ENCODE assay signal across 8 cellular contexts in the genomic region with DNA sequence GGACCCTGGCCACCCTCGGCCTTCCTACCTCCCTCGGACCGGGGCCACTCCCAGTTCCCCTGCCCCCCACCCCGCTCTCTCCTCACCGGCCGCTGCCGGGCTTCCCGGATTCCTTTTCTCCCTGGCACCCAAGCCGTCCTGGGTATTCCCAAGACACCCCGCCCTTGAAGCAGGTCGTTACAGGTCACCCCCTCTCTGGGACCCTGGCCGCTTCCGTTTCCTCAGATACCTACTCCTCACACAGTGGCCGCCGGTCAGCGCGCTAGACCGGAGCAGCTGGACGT. TPM values are rescaled to one million over a fixed set of nuclear protein-coding genes. Genes with fewer than 3 reads are reported as not detected.
DNase-seq lines count a peak whose midpoint lies in the region; ATAC-seq and TF ChIP-seq lines count a peak whose summit lies in the region.

No MANE protein-coding gene starts in this region.

- peaks cover 8 to 50% (median 32%) of the 10 kb centered on the region in 4 donors for H3K4me1 Mint-ChIP-seq in CD4-positive, CD25-positive, alpha-beta regulatory T cell
- H3K4me1 Mint-ChIP-seq in activated CD4-positive, alpha-beta memory T cell treated with anti-CD3 and anti-CD28 coated beads, Interleukin-2, amount 10 ng/mL, durations not matched to agents 7 days and 5 days, result peaks cover 40% of the 10 kb centered on the region

- no peaks in the 10 kb centered on the region for H3K9me3 ChIP-seq in CD4-positive, CD25-positive, alpha-beta regulatory T cell (ENCODE audit: control insufficient read depth in 2 of 2, low read length in 2 of 2)
- H3K9me3 ChIP-seq in HCT116 (ENCODE audit: control insufficient read depth in 1 of 2, insufficient read depth in 1 of 2, low read depth in 1 of 2, low read length in 2 of 2) (no peaks in the 10 kb centered on the region), sigmoid colon (no peaks in the 10 kb centered on the region)

- peaks cover 35% of the 10 kb centered on the region for H3K4me1 ChIP-seq in CD4-positive, CD25-positive, alpha-beta regulatory T cell (ENCODE audit: control insufficient read depth, insufficient read depth, low read length, poor library complexity, severe bottlenecking)
- H3K4me1 ChIP-seq in HCT116 (ENCODE audit: control insufficient read depth in 1 of 2, insufficient read depth in 2 of 2, low read length in 2 of 2), result peaks cover 6 to 19% of the 10 kb centered on the region in 2 experiments; a peak in 3 of 4 replicates
- peaks cover 0 to 72% (median 50%) of the 10 kb centered on the region in 4 donors for H3K4me1 ChIP-seq in sigmoid colon

- intact Hi-C loops in HCT116 (cut with micrococcal nuclease), result no loop called here
- intact Hi-C loops in head of caudate nucleus (cut with DNase I), result no loop called here
- intact Hi-C loops in sigmoid colon (cut with DNase I), result loop anchor here (5.0 kb wide), 1 partner anchor 236 kb away; no protein-coding TSS in a partner anchor

- peak overlapping the region; percentile 81 for H3K9ac ChIP-seq in HCT116 (ENCODE audit: low read length)

- H3K9me3 Mint-ChIP-seq in CD4-positive, CD25-positive, alpha-beta regulatory T cell, result no peaks in the 10 kb centered on the region
- no peaks in the 10 kb centered on the region for H3K9me3 Mint-ChIP-seq in activated CD4-positive, alpha-beta memory T cell treated with anti-CD3 and anti-CD28 coated beads, Interleukin-2, amount 10 ng/mL, durations not matched to agents 7 days and 5 days

- H3K4me3 Mint-ChIP-seq in CD4-positive, CD25-positive, alpha-beta regulatory T cell, result peak overlapping the region; percentile 96 to 100 (median 99)
- peak overlapping the region; percentile 91 for H3K4me3 Mint-ChIP-seq in activated CD4-positive, alpha-beta memory T cell treated with anti-CD3 and anti-CD28 coated beads, Interleukin-2, amount 10 ng/mL, durations not matched to agents 7 days and 5 days

- ATAC-seq in CD4-positive, CD25-positive, alpha-beta regulatory T cell (ENCODE audit: low read depth in 2 of 2), result no peak
- ATAC-seq in HCT116 (peak; percentile 5), HG02610 (IDR thresholded peaks at IDR 0.05; ENCODE audit: unreplicated experiment) (no peak)

- H3K36me3 Mint-ChIP-seq in CD4-positive, CD25-positive, alpha-beta regulatory T cell, result no peaks in the 10 kb centered on the region
- peaks cover 9% of the 10 kb centered on the region for H3K36me3 Mint-ChIP-seq in activated CD4-positive, alpha-beta memory T cell treated with anti-CD3 and anti-CD28 coated beads, Interleukin-2, amount 10 ng/mL, durations not matched to agents 7 days and 5 days (ENCODE audit: low read depth)

- H3K27ac Mint-ChIP-seq in CD4-positive, CD25-positive, alpha-beta regulatory T cell, result peak overlapping the region in 2 of 3 donors; percentile 97 to 98
- peak overlapping the region; percentile 81 for H3K27ac Mint-ChIP-seq in activated CD4-positive, alpha-beta memory T cell treated with anti-CD3 and anti-CD28 coated beads, Interleukin-2, amount 10 ng/mL, durations not matched to agents 7 days and 5 days

- no peaks in the 10 kb centered on the region for H3K27me3 ChIP-seq in CD4-positive, CD25-positive, alpha-beta regulatory T cell (ENCODE audit: control insufficient read depth, insufficient read depth, low read length)
- H3K27me3 ChIP-seq in HCT116 (ENCODE audit: insufficient read depth, low read length) (no peaks in the 10 kb centered on the region), sigmoid colon (no peaks in the 10 kb centered on the region)

- peak overlapping the region; percentile 74 for H3K27ac ChIP-seq in CD4-positive, CD25-positive, alpha-beta regulatory T cell (ENCODE audit: insufficient read depth, low read length, poor library complexity, severe bottlenecking)
- H3K27ac ChIP-seq in HCT116 (ENCODE audit: low read depth, low read length) (peak overlapping the region; percentile 62), sigmoid colon (peak overlapping the region; percentile 97 to 98 (median 98))

- no peak for DNase-seq in CD4-positive, CD25-positive, alpha-beta regulatory T cell
- DNase-seq in HCT116 (ENCODE audit: low read depth, low spot score), result no peak
- peak; percentile 30 for DNase-seq in activated CD4-positive, alpha-beta memory T cell treated with anti-CD3 and anti-CD28 coated beads, Interleukin-2, amount 10 ng/mL, durations not matched to agents 7 days and 5 days
- DNase-seq in head of caudate nucleus, result peak in 22 of 42 donors; percentile 11 to 61 (median 37)
- no peak for DNase-seq in sigmoid colon
- no peak for DNase-seq in T-helper 9 cell
- DNase-seq in pons (ENCODE audit: low spot score), result no peak

- BruUV-seq in HCT116 (replicated peaks; lab: Mats Ljungman, UMichigan), result no TSS peak

- H3K4me2 ChIP-seq in HCT116 (ENCODE audit: low read length), result peak overlapping the region; percentile 88

- TF ChIP-seq RAD21 in HCT116 (IDR thresholded peaks at IDR 0.05; ENCODE audit: low read depth), result no peak

- no peaks in the 10 kb centered on the region for H3K9me2 ChIP-seq in HCT116 (ENCODE audit: insufficient read depth)

- no peaks in the 10 kb centered on the region for H4K20me1 ChIP-seq in HCT116 (ENCODE audit: insufficient read depth)

- CTCF ChIA-PET in HCT116 (lab: Charles Lee), result interaction anchor here (1.3 kb wide), 1 partner anchor 163 kb away, joined by 11 read pairs; no protein-coding TSS in a partner anchor
- CTCF ChIA-PET in activated CD4-positive, alpha-beta memory T cell treated with anti-CD3 and anti-CD28 coated beads, Interleukin-2, amount 10 ng/mL, durations not matched to agents 7 days and 5 days (lab: Charles Lee), result interaction anchor here (2.5 to 4.3 kb wide), 2 partner anchors 14 to 163 kb away, joined by 9 to 33 read pairs; no protein-coding TSS in a partner anchor

- H3K4me3 ChIP-seq in CD4-positive, CD25-positive, alpha-beta regulatory T cell (ENCODE audit: low read depth, low read length), result peak overlapping the region; percentile 86
- H3K4me3 ChIP-seq in HCT116 (replicated peaks in 1 of 2; ENCODE audit: low read depth in 1 of 2, low read length in 2 of 2), result peak overlapping the region; percentile 88 to 90
- H3K4me3 ChIP-seq in sigmoid colon, result peak overlapping the region; percentile 98 to 100 (median 100)

- H2AFZ ChIP-seq in HCT116 (ENCODE audit: low read depth, low read length, poor library complexity, severe bottlenecking), result no peak overlapping the region

- TF ChIP-seq EP300 in sigmoid colon (IDR thresholded peaks at IDR 0.05), result no peak

- no peaks in the 10 kb centered on the region for H3K27me3 Mint-ChIP-seq in CD4-positive, CD25-positive, alpha-beta regulatory T cell
- no peaks in the 10 kb centered on the region for H3K27me3 Mint-ChIP-seq in activated CD4-positive, alpha-beta memory T cell treated with anti-CD3 and anti-CD28 coated beads, Interleukin-2, amount 10 ng/mL, durations not matched to agents 7 days and 5 days

- RAD21 ChIA-PET in HCT116 (lab: Charles Lee; ENCODE audit: low non-redundant PET in 1 of 2, low total read pairs in 2 of 2, uncharacterized antibody in 2 of 2, unreplicated experiment in 2 of 2), result no interaction called here

- WGBS in sigmoid colon, 2 donors, result 0 to 1% methylated on average over 19 of the region's 19 CpGs

- peaks cover 44% of the 10 kb centered on the region for H3K79me2 ChIP-seq in HCT116 (ENCODE audit: insufficient read depth, low read length)

- H3K36me3 ChIP-seq in CD4-positive, CD25-positive, alpha-beta regulatory T cell (ENCODE audit: control insufficient read depth, insufficient read depth, low read length), result no peaks in the 10 kb centered on the region
- H3K36me3 ChIP-seq in HCT116 (ENCODE audit: control insufficient read depth in 1 of 2, insufficient read depth in 2 of 2, low read length in 2 of 2), result no peaks in the 10 kb centered on the region
- no peaks in the 10 kb centered on the region for H3K36me3 ChIP-seq in sigmoid colon

- no peak for TF ChIP-seq POLR2A in HCT116 (IDR thresholded peaks at IDR 0.05; ENCODE audit: borderline replicate concordance, extremely low read depth, insufficient read depth, insufficient read length)
- TF ChIP-seq POLR2A in sigmoid colon (IDR thresholded peaks at IDR 0.05), result no peak

- POLR2A ChIA-PET in HCT116 (lab: Charles Lee), result interaction anchor here (1.2 to 1.5 kb wide), 2 partner anchors 8 to 14 kb away, joined by 7 to 12 read pairs; no protein-coding TSS in a partner anchor
- POLR2A ChIA-PET in activated CD4-positive, alpha-beta memory T cell treated with anti-CD3 and anti-CD28 coated beads, Interleukin-2, amount 10 ng/mL, durations not matched to agents 7 days and 5 days (lab: Charles Lee), result interaction anchor here (1.0 to 3.1 kb wide), 5 partner anchors 14 to 399 kb away, joined by 3 to 21 read pairs (median 8); a partner anchor contains a TSS

- TF ChIP-seq CTCF in HCT116 (IDR thresholded peaks at IDR 0.05 in 2 of 3, conservative IDR thresholded peaks at IDR 0.05 in 1 of 3; ENCODE audit: borderline replicate concordance in 1 of 3, insufficient read depth in 1 of 3, low read depth in 2 of 3, low read length in 2 of 3), result no peak
- TF ChIP-seq CTCF in sigmoid colon (IDR thresholded peaks at IDR 0.05), result no peak

TF ChIP-seq in HCT116, 20 proteins besides CTCF, POLR2A, EP300 and RAD21:
- no peak for TF ChIP-seq JUND (IDR thresholded peaks at IDR 0.05)
- TF ChIP-seq EGR1 (IDR thresholded peaks at IDR 0.05; ENCODE audit: low read depth), result no peak
- TF ChIP-seq ZNF274 (IDR thresholded peaks at IDR 0.05; ENCODE audit: low read depth, low read length), result no peak
- TF ChIP-seq SIN3A (IDR thresholded peaks at IDR 0.05; ENCODE audit: low read depth), result 0 out of 2 replicates have a peak, but pooled peaks have one; percentile 29
- no peak for TF ChIP-seq SP1 (IDR thresholded peaks at IDR 0.05; ENCODE audit: low read depth)

RNA-seq across cellular contexts. Expression of a gene that starts 0.5 kb away (rescaled TPM):
- total RNA-seq in CD4-positive, CD25-positive, alpha-beta regulatory T cell, result 53.2 TPM
- polyA plus RNA-seq in CD4-positive, CD25-positive, alpha-beta regulatory T cell, result 10 to 100 TPM; 28.8 to 34.5 (median 32.1) TPM
- total RNA-seq in HCT116 (2021; ENCODE audit: unreplicated experiment) (43.0 TPM), sigmoid colon (10 to 100 TPM; 37.6 to 80.3 (median 55.7) TPM)
- 35.6 and 38.3 TPM in 2 replicates for polyA plus RNA-seq in HCT116 (2012)
- 10 to 100 TPM; 44.5 to 46.4 TPM for total RNA-seq in activated CD4-positive, alpha-beta memory T cell treated with anti-CD3 and anti-CD28 coated beads, Interleukin-2, amount 10 ng/mL, durations not matched to agents 7 days and 5 days
- polyA plus RNA-seq in sigmoid colon, result 10 to 100 TPM; 42.5 to 53.4 (median 45.6) TPM

RNA-seq across cellular contexts. Expression of a gene that starts 32.9 kb away (rescaled TPM):
- total RNA-seq in CD4-positive, CD25-positive, alpha-beta regulatory T cell, result 22.7 TPM
- 10 to 100 TPM; 22.8 to 36.2 (median 29.8) TPM for polyA plus RNA-seq in CD4-positive, CD25-positive, alpha-beta regulatory T cell
- total RNA-seq in HCT116 (2021; ENCODE audit: unreplicated experiment), result 4.2 TPM
- 2.1 and 2.4 TPM in 2 replicates for polyA plus RNA-seq in HCT116 (2012)
- 10 to 100 TPM; 17.9 to 19.4 TPM for total RNA-seq in activated CD4-positive, alpha-beta memory T cell treated with anti-CD3 and anti-CD28 coated beads, Interleukin-2, amount 10 ng/mL, durations not matched to agents 7 days and 5 days
- total RNA-seq in sigmoid colon, result 10 to 100 TPM in 2 of 4 donors, 1 to 10 TPM in 2; 8.9 to 15.8 (median 11.6) TPM
- polyA plus RNA-seq in sigmoid colon, result 1 to 10 TPM; 3.0 to 8.2 (median 4.4) TPM

Comparison
In these comparisons a context has a peak if more than half of its experiments do, and no peak if none do; other contexts are left out.
1. DNase-seq: peak in activated CD4-positive, alpha-beta memory T cell treated with anti-CD3 and anti-CD28 coated beads, Interleukin-2, amount 10 ng/mL, durations not matched to agents 7 days and 5 days (single experiment) and head of caudate nucleus (22 of 42); none in CD4-positive, CD25-positive, alpha-beta regulatory T cell (0 of 3), HCT116 (single experiment), sigmoid colon (single experiment), T-helper 9 cell (single experiment) and pons (single experiment).
2. Peak in every context shown above with its lines, with median percentiles within 50 percentile points of each other: H3K27ac ChIP-seq and H3K4me3 ChIP-seq.